Comparison of ENCODE assay signal across 1 cellular context in the genomic region with DNA sequence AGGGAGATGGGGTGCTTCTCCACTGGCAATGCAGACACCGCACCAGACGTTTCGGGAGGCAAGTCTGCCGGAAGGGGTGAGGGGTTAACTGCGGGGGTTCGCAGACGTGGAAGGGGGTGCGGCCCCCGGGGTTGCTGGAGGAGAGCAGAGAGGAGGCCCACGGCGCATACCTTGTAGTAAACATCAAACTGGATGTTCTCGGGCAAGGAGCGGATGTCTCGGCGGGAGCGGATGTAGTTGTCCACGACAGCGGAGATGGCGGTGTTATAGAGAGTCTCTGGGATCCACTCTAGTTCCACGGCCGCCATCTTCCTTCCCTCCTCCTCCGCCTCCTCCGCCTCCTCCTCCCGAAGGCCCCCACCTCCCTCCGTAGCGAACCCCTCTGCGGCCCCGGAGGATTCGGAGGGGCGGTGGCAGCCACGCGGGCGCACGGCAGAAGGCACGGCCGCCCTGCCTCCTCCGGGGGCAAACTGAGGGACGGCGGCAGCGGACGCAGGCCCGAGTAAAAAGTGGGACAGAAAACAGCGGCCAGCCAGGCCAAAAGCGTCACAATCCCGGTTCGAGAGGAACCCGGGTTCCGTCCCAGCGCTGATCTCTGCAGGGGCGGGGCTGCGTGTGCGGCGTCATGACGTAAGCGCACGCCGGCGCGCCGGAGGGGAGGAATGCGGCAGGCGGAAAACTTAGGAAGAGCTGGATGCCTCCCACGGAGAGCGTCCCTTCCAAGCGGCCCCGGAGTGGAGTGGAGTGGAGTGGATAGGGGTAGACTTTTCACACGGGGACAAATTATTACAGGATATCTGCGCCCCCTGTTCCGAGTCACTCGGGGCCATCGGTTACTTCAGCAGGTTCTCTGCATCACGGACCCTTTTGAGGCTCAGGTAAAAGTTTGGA.
TF ChIP-seq lines count a peak whose summit lies in the region.

Gene APPBP2 (minus strand): TSS at position 619 of the 891 bp plus-strand sequence. CDS start 311 bp downstream, at position 308.

TF ChIP-seq in K562, 482 proteins besides CTCF, POLR2A, EP300 and RAD21 (continued from another document and continues in another):
- TF ChIP-seq CHD7 (IDR thresholded peaks at IDR 0.05; ENCODE audit: low read depth, low read length), result no peak
- TF ChIP-seq BRF1 (IDR thresholded peaks at IDR 0.05; ENCODE audit: borderline replicate concordance, extremely low read depth, insufficient read length), result no peak
- TF ChIP-seq RB1 (IDR thresholded peaks at IDR 0.05; ENCODE audit: low read depth), result peak; percentile 25
- peak; percentile 40; the same call in 1 of the 2 replicates for TF ChIP-seq GTF2E2 (tag; IDR thresholded peaks at IDR 0.05)
- TF ChIP-seq, protein P1, sequence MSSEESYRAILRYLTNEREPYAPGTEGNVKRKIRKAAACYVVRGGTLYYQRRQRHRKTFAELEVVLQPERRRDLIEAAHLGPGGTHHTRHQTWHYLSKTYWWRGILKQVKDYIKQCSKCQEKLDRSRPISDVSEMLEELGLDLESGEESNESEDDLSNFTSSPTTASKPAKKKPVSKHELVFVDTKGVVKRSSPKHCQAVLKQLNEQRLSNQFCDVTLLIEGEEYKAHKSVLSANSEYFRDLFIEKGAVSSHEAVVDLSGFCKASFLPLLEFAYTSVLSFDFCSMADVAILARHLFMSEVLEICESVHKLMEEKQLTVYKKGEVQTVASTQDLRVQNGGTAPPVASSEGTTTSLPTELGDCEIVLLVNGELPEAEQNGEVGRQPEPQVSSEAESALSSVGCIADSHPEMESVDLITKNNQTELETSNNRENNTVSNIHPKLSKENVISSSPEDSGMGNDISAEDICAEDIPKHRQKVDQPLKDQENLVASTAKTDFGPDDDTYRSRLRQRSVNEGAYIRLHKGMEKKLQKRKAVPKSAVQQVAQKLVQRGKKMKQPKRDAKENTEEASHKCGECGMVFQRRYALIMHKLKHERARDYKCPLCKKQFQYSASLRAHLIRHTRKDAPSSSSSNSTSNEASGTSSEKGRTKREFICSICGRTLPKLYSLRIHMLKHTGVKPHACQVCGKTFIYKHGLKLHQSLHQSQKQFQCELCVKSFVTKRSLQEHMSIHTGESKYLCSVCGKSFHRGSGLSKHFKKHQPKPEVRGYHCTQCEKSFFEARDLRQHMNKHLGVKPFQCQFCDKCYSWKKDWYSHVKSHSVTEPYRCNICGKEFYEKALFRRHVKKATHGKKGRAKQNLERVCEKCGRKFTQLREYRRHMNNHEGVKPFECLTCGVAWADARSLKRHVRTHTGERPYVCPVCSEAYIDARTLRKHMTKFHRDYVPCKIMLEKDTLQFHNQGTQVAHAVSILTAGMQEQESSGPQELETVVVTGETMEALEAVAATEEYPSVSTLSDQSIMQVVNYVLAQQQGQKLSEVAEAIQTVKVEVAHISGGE (CRISPR knock-in tag; IDR thresholded peaks at IDR 0.05), result peak in 2 of 3 experiments; percentile 63 to 92; a peak in 4 of 6 replicates
- TF ChIP-seq C11orf30 (IDR thresholded peaks at IDR 0.05; ENCODE audit: low read depth), result 0 out of 2 replicates have a peak, but pooled peaks have one; percentile 10
- no peak for TF ChIP-seq NCOA2 (IDR thresholded peaks at IDR 0.05; ENCODE audit: partially characterized antibody in 2 of 2)
- no peak for TF ChIP-seq DDX20 (tag; IDR thresholded peaks at IDR 0.05; ENCODE audit: low read depth)
- TF ChIP-seq CREB3L1 (IDR thresholded peaks at IDR 0.05; ENCODE audit: borderline replicate concordance, low read depth), result peak; percentile 90; the same call in 1 of the 2 replicates
- no peak for TF ChIP-seq RBM39 (optimal IDR thresholded peaks at IDR 0.05; ENCODE audit: low read depth, low read length)
- TF ChIP-seq PCBP2 (IDR thresholded peaks at IDR 0.05; ENCODE audit: low read depth, low read length, poor library complexity, severe bottlenecking), result peak; percentile 58
- peak; percentile 64 for TF ChIP-seq SMAD1 (IDR thresholded peaks at IDR 0.05; ENCODE audit: low read depth, low read length, partially characterized antibody)
- peak; percentile 20; the same call in 1 of the 2 replicates for TF ChIP-seq ZKSCAN1 (IDR thresholded peaks at IDR 0.05; ENCODE audit: low read depth, low read length)
- TF ChIP-seq SREBF2 (CRISPR knock-in tag; IDR thresholded peaks at IDR 0.05), result no peak
- TF ChIP-seq, protein P2, sequence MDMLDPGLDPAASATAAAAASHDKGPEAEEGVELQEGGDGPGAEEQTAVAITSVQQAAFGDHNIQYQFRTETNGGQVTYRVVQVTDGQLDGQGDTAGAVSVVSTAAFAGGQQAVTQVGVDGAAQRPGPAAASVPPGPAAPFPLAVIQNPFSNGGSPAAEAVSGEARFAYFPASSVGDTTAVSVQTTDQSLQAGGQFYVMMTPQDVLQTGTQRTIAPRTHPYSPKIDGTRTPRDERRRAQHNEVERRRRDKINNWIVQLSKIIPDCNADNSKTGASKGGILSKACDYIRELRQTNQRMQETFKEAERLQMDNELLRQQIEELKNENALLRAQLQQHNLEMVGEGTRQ (CRISPR knock-in tag; IDR thresholded peaks at IDR 0.05), result no peak
- TF ChIP-seq HEY1 (CRISPR knock-in tag; IDR thresholded peaks at IDR 0.05; ENCODE audit: borderline replicate concordance), result no peak
- no peak for TF ChIP-seq ZNF121 (CRISPR knock-in tag; conservative IDR thresholded peaks at IDR 0.05)
- peak; percentile 31; the same call in 1 of the 2 replicates for TF ChIP-seq ZSCAN32 (CRISPR knock-in tag; IDR thresholded peaks at IDR 0.05)
- peak; percentile 38; the same call in 1 of the 2 replicates for TF ChIP-seq ETV5 (CRISPR knock-in tag; IDR thresholded peaks at IDR 0.05; ENCODE audit: low read depth)
- 0 out of 2 replicates have a peak, but pooled peaks have one; percentile 23 for TF ChIP-seq ZNF445 (CRISPR knock-in tag; IDR thresholded peaks at IDR 0.05; ENCODE audit: low read depth)
- TF ChIP-seq MAZ (CRISPR knock-in tag; conservative IDR thresholded peaks at IDR 0.05 in 1 of 2, IDR thresholded peaks at IDR 0.05 in 1 of 2), result peak; percentile 99 to 100
- no peak for TF ChIP-seq SP2 (IDR thresholded peaks at IDR 0.05; ENCODE audit: extremely low read depth, low read depth, low read length, poor library complexity, severe bottlenecking)
- no peak for TF ChIP-seq BACH1 (tag; IDR thresholded peaks at IDR 0.05)
- peak; percentile 62 for TF ChIP-seq ATF1 (CRISPR knock-in tag; IDR thresholded peaks at IDR 0.05)
- peak; percentile 97 for TF ChIP-seq ATF1 (tag; IDR thresholded peaks at IDR 0.05)
- no peak for TF ChIP-seq FUS (optimal IDR thresholded peaks at IDR 0.05; ENCODE audit: low read depth, low read length)
- no peak for TF ChIP-seq IFI16 (CRISPR knock-in tag; IDR thresholded peaks at IDR 0.05)
- TF ChIP-seq LARP7 (IDR thresholded peaks at IDR 0.05), result no peak
- TF ChIP-seq NCOA4 (IDR thresholded peaks at IDR 0.05; ENCODE audit: partially characterized antibody), result no peak
- peak; percentile 61 for TF ChIP-seq KAT7 (CRISPR knock-in tag; IDR thresholded peaks at IDR 0.05; ENCODE audit: borderline replicate concordance)
- TF ChIP-seq, protein P3, sequence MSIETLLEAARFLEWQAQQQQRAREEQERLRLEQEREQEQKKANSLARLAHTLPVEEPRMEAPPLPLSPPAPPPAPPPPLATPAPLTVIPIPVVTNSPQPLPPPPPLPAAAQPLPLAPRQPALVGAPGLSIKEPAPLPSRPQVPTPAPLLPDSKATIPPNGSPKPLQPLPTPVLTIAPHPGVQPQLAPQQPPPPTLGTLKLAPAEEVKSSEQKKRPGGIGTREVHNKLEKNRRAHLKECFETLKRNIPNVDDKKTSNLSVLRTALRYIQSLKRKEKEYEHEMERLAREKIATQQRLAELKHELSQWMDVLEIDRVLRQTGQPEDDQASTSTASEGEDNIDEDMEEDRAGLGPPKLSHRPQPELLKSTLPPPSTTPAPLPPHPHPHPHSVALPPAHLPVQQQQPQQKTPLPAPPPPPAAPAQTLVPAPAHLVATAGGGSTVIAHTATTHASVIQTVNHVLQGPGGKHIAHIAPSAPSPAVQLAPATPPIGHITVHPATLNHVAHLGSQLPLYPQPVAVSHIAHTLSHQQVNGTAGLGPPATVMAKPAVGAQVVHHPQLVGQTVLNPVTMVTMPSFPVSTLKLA (conservative IDR thresholded peaks at IDR 0.05), result peak; percentile 81 to 86
- no peak for TF ChIP-seq ZNF12 (CRISPR knock-in tag; IDR thresholded peaks at IDR 0.05)
- TF ChIP-seq IRF9 (tag; IDR thresholded peaks at IDR 0.05), result no peak
- TF ChIP-seq ETV1 (tag; conservative IDR thresholded peaks at IDR 0.05; ENCODE audit: low read depth), result peak; percentile 64
